Comparison of ENCODE assay signal across 1 cellular context in the genomic region with DNA sequence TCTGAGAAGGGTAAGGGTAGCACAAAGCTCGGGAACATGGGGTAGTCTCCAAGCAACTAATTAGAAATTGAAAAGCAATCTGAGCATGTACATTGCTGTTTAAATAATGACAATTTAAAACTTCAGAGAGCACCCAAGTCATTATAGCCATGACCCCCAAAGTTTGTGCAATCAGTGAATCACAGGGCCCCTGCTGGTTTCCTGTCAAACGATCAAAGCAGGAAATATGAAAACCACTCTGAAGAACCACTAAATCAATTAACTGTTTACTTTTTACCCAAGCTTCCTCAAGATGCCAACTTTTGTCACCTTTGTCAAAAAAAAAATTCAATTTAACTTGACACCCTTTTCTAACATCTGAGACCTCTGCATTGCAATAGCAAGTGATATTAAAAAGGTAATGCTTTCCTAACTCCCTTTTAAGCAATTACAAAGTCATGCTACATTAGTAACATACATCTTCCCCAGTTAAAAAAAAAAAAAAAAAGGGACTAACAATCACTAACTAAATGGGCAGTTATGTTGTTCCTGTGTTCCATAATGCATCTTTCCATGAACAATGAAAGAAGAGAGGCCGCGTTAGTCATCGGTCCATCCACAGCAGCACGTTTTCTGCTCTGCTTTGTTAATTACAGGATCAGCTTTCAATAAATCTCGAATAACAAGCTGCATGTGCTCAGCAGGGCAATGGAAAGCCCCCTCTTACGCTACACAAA.
TF ChIP-seq lines count a peak whose summit lies in the region.

No MANE protein-coding gene starts in this region.

TF ChIP-seq in HEK293, 187 proteins besides CTCF, POLR2A, EP300 and RAD21 (continued from another document):
- TF ChIP-seq, protein P1, sequence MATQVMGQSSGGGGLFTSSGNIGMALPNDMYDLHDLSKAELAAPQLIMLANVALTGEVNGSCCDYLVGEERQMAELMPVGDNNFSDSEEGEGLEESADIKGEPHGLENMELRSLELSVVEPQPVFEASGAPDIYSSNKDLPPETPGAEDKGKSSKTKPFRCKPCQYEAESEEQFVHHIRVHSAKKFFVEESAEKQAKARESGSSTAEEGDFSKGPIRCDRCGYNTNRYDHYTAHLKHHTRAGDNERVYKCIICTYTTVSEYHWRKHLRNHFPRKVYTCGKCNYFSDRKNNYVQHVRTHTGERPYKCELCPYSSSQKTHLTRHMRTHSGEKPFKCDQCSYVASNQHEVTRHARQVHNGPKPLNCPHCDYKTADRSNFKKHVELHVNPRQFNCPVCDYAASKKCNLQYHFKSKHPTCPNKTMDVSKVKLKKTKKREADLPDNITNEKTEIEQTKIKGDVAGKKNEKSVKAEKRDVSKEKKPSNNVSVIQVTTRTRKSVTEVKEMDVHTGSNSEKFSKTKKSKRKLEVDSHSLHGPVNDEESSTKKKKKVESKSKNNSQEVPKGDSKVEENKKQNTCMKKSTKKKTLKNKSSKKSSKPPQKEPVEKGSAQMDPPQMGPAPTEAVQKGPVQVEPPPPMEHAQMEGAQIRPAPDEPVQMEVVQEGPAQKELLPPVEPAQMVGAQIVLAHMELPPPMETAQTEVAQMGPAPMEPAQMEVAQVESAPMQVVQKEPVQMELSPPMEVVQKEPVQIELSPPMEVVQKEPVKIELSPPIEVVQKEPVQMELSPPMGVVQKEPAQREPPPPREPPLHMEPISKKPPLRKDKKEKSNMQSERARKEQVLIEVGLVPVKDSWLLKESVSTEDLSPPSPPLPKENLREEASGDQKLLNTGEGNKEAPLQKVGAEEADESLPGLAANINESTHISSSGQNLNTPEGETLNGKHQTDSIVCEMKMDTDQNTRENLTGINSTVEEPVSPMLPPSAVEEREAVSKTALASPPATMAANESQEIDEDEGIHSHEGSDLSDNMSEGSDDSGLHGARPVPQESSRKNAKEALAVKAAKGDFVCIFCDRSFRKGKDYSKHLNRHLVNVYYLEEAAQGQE (tag by site-specific recombination; IDR thresholded peaks at IDR 0.05): no peak
- TF ChIP-seq, protein P2, sequence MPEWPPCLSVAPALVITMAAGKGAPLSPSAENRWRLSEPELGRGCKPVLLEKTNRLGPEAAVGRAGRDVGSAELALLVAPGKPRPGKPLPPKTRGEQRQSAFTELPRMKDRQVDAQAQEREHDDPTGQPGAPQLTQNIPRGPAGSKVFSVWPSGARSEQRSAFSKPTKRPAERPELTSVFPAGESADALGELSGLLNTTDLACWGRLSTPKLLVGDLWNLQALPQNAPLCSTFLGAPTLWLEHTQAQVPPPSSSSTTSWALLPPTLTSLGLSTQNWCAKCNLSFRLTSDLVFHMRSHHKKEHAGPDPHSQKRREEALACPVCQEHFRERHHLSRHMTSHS (tag by site-specific recombination; IDR thresholded peaks at IDR 0.05): no peak
- no peak for TF ChIP-seq ZNF623 (tag by site-specific recombination; IDR thresholded peaks at IDR 0.05)
- TF ChIP-seq ZIC2 (tag by site-specific recombination; IDR thresholded peaks at IDR 0.05): no peak
- TF ChIP-seq ZNF629 (tag by site-specific recombination; IDR thresholded peaks at IDR 0.05): no peak
- no peak for TF ChIP-seq SP2 (tag by site-specific recombination; IDR thresholded peaks at IDR 0.05)
- no peak for TF ChIP-seq ZNF2 (tag by site-specific recombination; IDR thresholded peaks at IDR 0.05)
- peak; percentile 62 for TF ChIP-seq WT1 (tag by site-specific recombination; IDR thresholded peaks at IDR 0.05)
- TF ChIP-seq ZNF394 (tag by site-specific recombination; IDR thresholded peaks at IDR 0.05; ENCODE audit: borderline replicate concordance): peak; percentile 11; the same call in 1 of the 2 replicates
- TF ChIP-seq, protein P3, sequence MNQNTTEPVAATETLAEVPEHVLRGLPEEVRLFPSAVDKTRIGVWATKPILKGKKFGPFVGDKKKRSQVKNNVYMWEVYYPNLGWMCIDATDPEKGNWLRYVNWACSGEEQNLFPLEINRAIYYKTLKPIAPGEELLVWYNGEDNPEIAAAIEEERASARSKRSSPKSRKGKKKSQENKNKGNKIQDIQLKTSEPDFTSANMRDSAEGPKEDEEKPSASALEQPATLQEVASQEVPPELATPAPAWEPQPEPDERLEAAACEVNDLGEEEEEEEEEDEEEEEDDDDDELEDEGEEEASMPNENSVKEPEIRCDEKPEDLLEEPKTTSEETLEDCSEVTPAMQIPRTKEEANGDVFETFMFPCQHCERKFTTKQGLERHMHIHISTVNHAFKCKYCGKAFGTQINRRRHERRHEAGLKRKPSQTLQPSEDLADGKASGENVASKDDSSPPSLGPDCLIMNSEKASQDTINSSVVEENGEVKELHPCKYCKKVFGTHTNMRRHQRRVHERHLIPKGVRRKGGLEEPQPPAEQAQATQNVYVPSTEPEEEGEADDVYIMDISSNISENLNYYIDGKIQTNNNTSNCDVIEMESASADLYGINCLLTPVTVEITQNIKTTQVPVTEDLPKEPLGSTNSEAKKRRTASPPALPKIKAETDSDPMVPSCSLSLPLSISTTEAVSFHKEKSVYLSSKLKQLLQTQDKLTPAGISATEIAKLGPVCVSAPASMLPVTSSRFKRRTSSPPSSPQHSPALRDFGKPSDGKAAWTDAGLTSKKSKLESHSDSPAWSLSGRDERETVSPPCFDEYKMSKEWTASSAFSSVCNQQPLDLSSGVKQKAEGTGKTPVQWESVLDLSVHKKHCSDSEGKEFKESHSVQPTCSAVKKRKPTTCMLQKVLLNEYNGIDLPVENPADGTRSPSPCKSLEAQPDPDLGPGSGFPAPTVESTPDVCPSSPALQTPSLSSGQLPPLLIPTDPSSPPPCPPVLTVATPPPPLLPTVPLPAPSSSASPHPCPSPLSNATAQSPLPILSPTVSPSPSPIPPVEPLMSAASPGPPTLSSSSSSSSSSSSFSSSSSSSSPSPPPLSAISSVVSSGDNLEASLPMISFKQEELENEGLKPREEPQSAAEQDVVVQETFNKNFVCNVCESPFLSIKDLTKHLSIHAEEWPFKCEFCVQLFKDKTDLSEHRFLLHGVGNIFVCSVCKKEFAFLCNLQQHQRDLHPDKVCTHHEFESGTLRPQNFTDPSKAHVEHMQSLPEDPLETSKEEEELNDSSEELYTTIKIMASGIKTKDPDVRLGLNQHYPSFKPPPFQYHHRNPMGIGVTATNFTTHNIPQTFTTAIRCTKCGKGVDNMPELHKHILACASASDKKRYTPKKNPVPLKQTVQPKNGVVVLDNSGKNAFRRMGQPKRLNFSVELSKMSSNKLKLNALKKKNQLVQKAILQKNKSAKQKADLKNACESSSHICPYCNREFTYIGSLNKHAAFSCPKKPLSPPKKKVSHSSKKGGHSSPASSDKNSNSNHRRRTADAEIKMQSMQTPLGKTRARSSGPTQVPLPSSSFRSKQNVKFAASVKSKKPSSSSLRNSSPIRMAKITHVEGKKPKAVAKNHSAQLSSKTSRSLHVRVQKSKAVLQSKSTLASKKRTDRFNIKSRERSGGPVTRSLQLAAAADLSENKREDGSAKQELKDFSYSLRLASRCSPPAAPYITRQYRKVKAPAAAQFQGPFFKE (tag by site-specific recombination; IDR thresholded peaks at IDR 0.05; ENCODE audit: borderline replicate concordance): no peak
- TF ChIP-seq ZNF610 (tag by site-specific recombination; IDR thresholded peaks at IDR 0.05; ENCODE audit: borderline replicate concordance): no peak
- TF ChIP-seq, protein P4, sequence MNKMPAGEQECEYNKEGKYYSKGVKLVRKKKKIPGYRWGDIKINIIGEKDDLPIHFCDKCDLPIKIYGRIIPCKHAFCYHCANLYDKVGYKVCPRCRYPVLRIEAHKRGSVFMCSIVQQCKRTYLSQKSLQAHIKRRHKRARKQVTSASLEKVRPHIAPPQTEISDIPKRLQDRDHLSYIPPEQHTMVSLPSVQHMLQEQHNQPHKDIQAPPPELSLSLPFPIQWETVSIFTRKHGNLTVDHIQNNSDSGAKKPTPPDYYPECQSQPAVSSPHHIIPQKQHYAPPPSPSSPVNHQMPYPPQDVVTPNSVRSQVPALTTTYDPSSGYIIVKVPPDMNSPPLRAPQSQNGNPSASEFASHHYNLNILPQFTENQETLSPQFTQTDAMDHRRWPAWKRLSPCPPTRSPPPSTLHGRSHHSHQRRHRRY (tag by site-specific recombination; IDR thresholded peaks at IDR 0.05): no peak
- no peak for TF ChIP-seq KLF16 (tag by site-specific recombination; IDR thresholded peaks at IDR 0.05)
- TF ChIP-seq ZNF670 (tag by site-specific recombination; IDR thresholded peaks at IDR 0.05; ENCODE audit: low read depth): no peak
- TF ChIP-seq, protein P5, sequence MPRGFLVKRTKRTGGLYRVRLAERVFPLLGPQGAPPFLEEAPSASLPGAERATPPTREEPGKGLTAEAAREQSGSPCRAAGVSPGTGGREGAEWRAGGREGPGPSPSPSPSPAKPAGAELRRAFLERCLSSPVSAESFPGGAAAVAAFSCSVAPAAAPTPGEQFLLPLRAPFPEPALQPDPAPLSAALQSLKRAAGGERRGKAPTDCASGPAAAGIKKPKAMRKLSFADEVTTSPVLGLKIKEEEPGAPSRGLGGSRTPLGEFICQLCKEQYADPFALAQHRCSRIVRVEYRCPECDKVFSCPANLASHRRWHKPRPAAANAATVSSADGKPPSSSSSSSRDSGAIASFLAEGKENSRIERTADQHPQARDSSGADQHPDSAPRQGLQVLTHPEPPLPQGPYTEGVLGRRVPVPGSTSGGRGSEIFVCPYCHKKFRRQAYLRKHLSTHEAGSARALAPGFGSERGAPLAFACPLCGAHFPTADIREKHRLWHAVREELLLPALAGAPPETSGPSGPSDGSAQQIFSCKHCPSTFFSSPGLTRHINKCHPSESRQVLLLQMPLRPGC (tag by site-specific recombination; IDR thresholded peaks at IDR 0.05): no peak
- 0 out of 2 replicates have a peak, but pooled peaks have one; percentile 14 for TF ChIP-seq ZNF366 (tag by site-specific recombination; conservative IDR thresholded peaks at IDR 0.05)
- no peak; the same call in 1 of the 2 replicates for TF ChIP-seq ZBTB8A (tag by site-specific recombination; IDR thresholded peaks at IDR 0.05)
- TF ChIP-seq GLIS1 (tag by site-specific recombination; IDR thresholded peaks at IDR 0.05): no peak
- TF ChIP-seq ZNF214 (tag by site-specific recombination; IDR thresholded peaks at IDR 0.05; ENCODE audit: borderline replicate concordance): no peak
- TF ChIP-seq TCF7L2 (IDR thresholded peaks at IDR 0.05; ENCODE audit: borderline replicate concordance, low read depth, low read length): peak; percentile 80; the same call in 1 of the 2 replicates
- no peak for TF ChIP-seq YY2 (tag by site-specific recombination; IDR thresholded peaks at IDR 0.05)
- peak; percentile 44; the same call in 1 of the 2 replicates for TF ChIP-seq ZNF600 (tag by site-specific recombination; IDR thresholded peaks at IDR 0.05)
- TF ChIP-seq, protein P6, sequence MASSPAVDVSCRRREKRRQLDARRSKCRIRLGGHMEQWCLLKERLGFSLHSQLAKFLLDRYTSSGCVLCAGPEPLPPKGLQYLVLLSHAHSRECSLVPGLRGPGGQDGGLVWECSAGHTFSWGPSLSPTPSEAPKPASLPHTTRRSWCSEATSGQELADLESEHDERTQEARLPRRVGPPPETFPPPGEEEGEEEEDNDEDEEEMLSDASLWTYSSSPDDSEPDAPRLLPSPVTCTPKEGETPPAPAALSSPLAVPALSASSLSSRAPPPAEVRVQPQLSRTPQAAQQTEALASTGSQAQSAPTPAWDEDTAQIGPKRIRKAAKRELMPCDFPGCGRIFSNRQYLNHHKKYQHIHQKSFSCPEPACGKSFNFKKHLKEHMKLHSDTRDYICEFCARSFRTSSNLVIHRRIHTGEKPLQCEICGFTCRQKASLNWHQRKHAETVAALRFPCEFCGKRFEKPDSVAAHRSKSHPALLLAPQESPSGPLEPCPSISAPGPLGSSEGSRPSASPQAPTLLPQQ (tag by site-specific recombination; IDR thresholded peaks at IDR 0.05): no peak
- TF ChIP-seq ZFHX2 (tag by site-specific recombination; conservative IDR thresholded peaks at IDR 0.05): no peak
- TF ChIP-seq, protein P7, sequence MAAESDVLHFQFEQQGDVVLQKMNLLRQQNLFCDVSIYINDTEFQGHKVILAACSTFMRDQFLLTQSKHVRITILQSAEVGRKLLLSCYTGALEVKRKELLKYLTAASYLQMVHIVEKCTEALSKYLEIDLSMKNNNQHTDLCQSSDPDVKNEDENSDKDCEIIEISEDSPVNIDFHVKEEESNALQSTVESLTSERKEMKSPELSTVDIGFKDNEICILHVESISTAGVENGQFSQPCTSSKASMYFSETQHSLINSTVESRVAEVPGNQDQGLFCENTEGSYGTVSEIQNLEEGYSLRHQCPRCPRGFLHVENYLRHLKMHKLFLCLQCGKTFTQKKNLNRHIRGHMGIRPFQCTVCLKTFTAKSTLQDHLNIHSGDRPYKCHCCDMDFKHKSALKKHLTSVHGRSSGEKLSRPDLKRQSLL (tag by site-specific recombination; IDR thresholded peaks at IDR 0.05): no peak
- TF ChIP-seq, protein P8, sequence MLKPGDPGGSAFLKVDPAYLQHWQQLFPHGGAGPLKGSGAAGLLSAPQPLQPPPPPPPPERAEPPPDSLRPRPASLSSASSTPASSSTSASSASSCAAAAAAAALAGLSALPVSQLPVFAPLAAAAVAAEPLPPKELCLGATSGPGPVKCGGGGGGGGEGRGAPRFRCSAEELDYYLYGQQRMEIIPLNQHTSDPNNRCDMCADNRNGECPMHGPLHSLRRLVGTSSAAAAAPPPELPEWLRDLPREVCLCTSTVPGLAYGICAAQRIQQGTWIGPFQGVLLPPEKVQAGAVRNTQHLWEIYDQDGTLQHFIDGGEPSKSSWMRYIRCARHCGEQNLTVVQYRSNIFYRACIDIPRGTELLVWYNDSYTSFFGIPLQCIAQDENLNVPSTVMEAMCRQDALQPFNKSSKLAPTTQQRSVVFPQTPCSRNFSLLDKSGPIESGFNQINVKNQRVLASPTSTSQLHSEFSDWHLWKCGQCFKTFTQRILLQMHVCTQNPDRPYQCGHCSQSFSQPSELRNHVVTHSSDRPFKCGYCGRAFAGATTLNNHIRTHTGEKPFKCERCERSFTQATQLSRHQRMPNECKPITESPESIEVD (tag by site-specific recombination; IDR thresholded peaks at IDR 0.05): no peak; the same call in 1 of the 2 replicates
- TF ChIP-seq, protein P9, sequence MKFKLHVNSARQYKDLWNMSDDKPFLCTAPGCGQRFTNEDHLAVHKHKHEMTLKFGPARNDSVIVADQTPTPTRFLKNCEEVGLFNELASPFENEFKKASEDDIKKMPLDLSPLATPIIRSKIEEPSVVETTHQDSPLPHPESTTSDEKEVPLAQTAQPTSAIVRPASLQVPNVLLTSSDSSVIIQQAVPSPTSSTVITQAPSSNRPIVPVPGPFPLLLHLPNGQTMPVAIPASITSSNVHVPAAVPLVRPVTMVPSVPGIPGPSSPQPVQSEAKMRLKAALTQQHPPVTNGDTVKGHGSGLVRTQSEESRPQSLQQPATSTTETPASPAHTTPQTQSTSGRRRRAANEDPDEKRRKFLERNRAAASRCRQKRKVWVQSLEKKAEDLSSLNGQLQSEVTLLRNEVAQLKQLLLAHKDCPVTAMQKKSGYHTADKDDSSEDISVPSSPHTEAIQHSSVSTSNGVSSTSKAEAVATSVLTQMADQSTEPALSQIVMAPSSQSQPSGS (tag by site-specific recombination; IDR thresholded peaks at IDR 0.05; ENCODE audit: low read depth): no peak
- no peak for TF ChIP-seq ZBTB20 (tag by site-specific recombination; IDR thresholded peaks at IDR 0.05)
- peak; percentile 95 for TF ChIP-seq SP7 (tag by site-specific recombination; IDR thresholded peaks at IDR 0.05)
TF ChIP-seq in HEK293: peak in this region for 11.
